In genomic region chr11:74255741-74256369, GRCh38 we compare ENCODE assay signal across 8 cellular contexts. TPM values are rescaled to one million over a fixed set of nuclear protein-coding genes. Genes with fewer than 3 reads are reported as not detected.
DNase-seq lines count a peak whose midpoint lies in the region; ATAC-seq, FAIRE-seq and TF ChIP-seq lines count a peak whose summit lies in the region.

No MANE protein-coding gene starts in this region.

- H3K27ac ChIP-seq in GM23338 (ENCODE audit: low read depth), result no peak overlapping the region

- H3K36me3 ChIP-seq in GM23338 (ENCODE audit: insufficient read depth), result peaks cover 3% of the 10 kb centered on the region; the same call in 1 of the 2 replicates

- peaks cover 6% of the 10 kb centered on the region for H3K36me3 Mint-ChIP-seq in GM23338 (ENCODE audit: low read depth)
- H3K36me3 Mint-ChIP-seq in activated CD4-positive, alpha-beta memory T cell treated with anti-CD3 and anti-CD28 coated beads, Interleukin-2, amount 10 ng/mL, durations not matched to agents 7 days and 5 days (ENCODE audit: low read depth), result peaks cover 5% of the 10 kb centered on the region

- POLR2A ChIA-PET in activated CD4-positive, alpha-beta memory T cell treated with anti-CD3 and anti-CD28 coated beads, Interleukin-2, amount 10 ng/mL, durations not matched to agents 7 days and 5 days (lab: Charles Lee), result interaction anchor here (1.0 to 1.6 kb wide), 3 partner anchors 194 to 292 kb away, joined by 3 to 5 read pairs (median 4); no protein-coding TSS in a partner anchor

- H3K4me3 Mint-ChIP-seq in GM23338, result no peak overlapping the region
- H3K4me3 Mint-ChIP-seq in activated CD4-positive, alpha-beta memory T cell treated with anti-CD3 and anti-CD28 coated beads, Interleukin-2, amount 10 ng/mL, durations not matched to agents 7 days and 5 days, result no peak overlapping the region

- CTCF ChIA-PET in activated CD4-positive, alpha-beta memory T cell treated with anti-CD3 and anti-CD28 coated beads, Interleukin-2, amount 10 ng/mL, durations not matched to agents 7 days and 5 days (lab: Charles Lee), result interaction anchor here (0.6 to 2.4 kb wide), 31 partner anchors 9 to 905 kb away, joined by 3 to 50 read pairs (median 4); partner anchors contain the start of genes C2CD3 and POLD3

- H3K27ac Mint-ChIP-seq in GM23338, result no peak overlapping the region
- H3K27ac Mint-ChIP-seq in activated CD4-positive, alpha-beta memory T cell treated with anti-CD3 and anti-CD28 coated beads, Interleukin-2, amount 10 ng/mL, durations not matched to agents 7 days and 5 days, result no peak overlapping the region

- no peaks in the 10 kb centered on the region for H3F3A ChIP-seq in GM23338 (replicated peaks; ENCODE audit: low read depth)

- peaks cover under 1% of the 10 kb centered on the region for H3K27me3 Mint-ChIP-seq in GM23338 (ENCODE audit: insufficient read depth, low read depth, poor library complexity)
- H3K27me3 Mint-ChIP-seq in activated CD4-positive, alpha-beta memory T cell treated with anti-CD3 and anti-CD28 coated beads, Interleukin-2, amount 10 ng/mL, durations not matched to agents 7 days and 5 days, result no peaks in the 10 kb centered on the region

- H3K4me3 ChIP-seq in GM23338, result no peak overlapping the region

- ATAC-seq in GM23338 (peak; percentile 80), HG03108 (IDR thresholded peaks at IDR 0.05; ENCODE audit: unreplicated experiment) (no peak)
- peak; percentile 58 for ATAC-seq in stimulated activated naive CD8-positive, alpha-beta T cell treated with anti-CD3 and anti-CD28 coated beads, Interleukin-15, Interleukin-2, amounts not matched to agents 100 U/mL and 50 U/mL, for 24 hours

- no peaks in the 10 kb centered on the region for H3K4me1 Mint-ChIP-seq in GM23338
- no peaks in the 10 kb centered on the region for H3K4me1 Mint-ChIP-seq in activated CD4-positive, alpha-beta memory T cell treated with anti-CD3 and anti-CD28 coated beads, Interleukin-2, amount 10 ng/mL, durations not matched to agents 7 days and 5 days

- no peaks in the 10 kb centered on the region; the same call in 1 of the 2 replicates for H4K20me1 ChIP-seq in GM23338 (replicated peaks; ENCODE audit: insufficient read depth)

- H3K79me2 ChIP-seq in GM23338 (replicated peaks; ENCODE audit: insufficient read depth), result no peaks in the 10 kb centered on the region

- FAIRE-seq in endometrium (lab: Jason Lieb, UNC), result peak; percentile 33

- peak; percentile 65 to 66 for DNase-seq in AML-193 (lab: John Stamatoyannopoulos, UW)
- DNase-seq in GM23338 (ENCODE audit: low spot score), result peak; percentile 71
- DNase-seq in NCI-H526 (lab: John Stamatoyannopoulos, UW), result peak; percentile 61 to 76
- peak; percentile 58 for DNase-seq in activated CD4-positive, alpha-beta memory T cell treated with anti-CD3 and anti-CD28 coated beads, Interleukin-2, amount 10 ng/mL, durations not matched to agents 7 days and 5 days
- DNase-seq in midbrain (lab: John Stamatoyannopoulos, UW), result peak; percentile 59
- DNase-seq in stimulated activated naive CD8-positive, alpha-beta T cell treated with anti-CD3 and anti-CD28 coated beads, Interleukin-15, Interleukin-2, amounts not matched to agents 100 U/mL and 50 U/mL, for 24 hours, result peak; percentile 49

- peak; percentile 94 to 97 for TF ChIP-seq CTCF in GM23338 (conservative IDR thresholded peaks at IDR 0.05; ENCODE audit: low read depth in 2 of 2)

- H2AFZ ChIP-seq in GM23338, result no peak overlapping the region

- no peaks in the 10 kb centered on the region for H3K4me1 ChIP-seq in GM23338 (ENCODE audit: insufficient read depth)

- no peaks in the 10 kb centered on the region for H3K9me2 ChIP-seq in GM23338 (ENCODE audit: insufficient read depth)

- peaks cover 2% of the 10 kb centered on the region; the same call in 1 of the 3 replicates for H3K9me3 Mint-ChIP-seq in GM23338
- H3K9me3 Mint-ChIP-seq in activated CD4-positive, alpha-beta memory T cell treated with anti-CD3 and anti-CD28 coated beads, Interleukin-2, amount 10 ng/mL, durations not matched to agents 7 days and 5 days, result no peaks in the 10 kb centered on the region

- H3K27me3 ChIP-seq in GM23338 (ENCODE audit: insufficient read depth), result no peaks in the 10 kb centered on the region

- H3K4me2 ChIP-seq in GM23338, result no peak overlapping the region

TF ChIP-seq in GM23338, 12 proteins besides CTCF, POLR2A, EP300 and RAD21 (continues in another document):
- TF ChIP-seq ZNF331 (CRISPR knock-in tag; IDR thresholded peaks at IDR 0.05; ENCODE audit: low read depth) (no peak), POLR2AphosphoS5 (IDR thresholded peaks at IDR 0.05; ENCODE audit: low read depth) (no peak), ZNF114 (CRISPR knock-in tag; IDR thresholded peaks at IDR 0.05) (no peak), ETS1 (IDR thresholded peaks at IDR 0.05) (no peak), EZH2phosphoT487 (IDR thresholded peaks at IDR 0.05; ENCODE audit: unreplicated experiment) (no peak), REST (IDR thresholded peaks at IDR 0.05; ENCODE audit: unreplicated experiment) (no peak), JUNB (IDR thresholded peaks at IDR 0.05; ENCODE audit: unreplicated experiment) (no peak), EZH2 (IDR thresholded peaks at IDR 0.05; ENCODE audit: low read depth, unreplicated experiment) (no peak)

RNA-seq across cellular contexts. Expression of gene P4HA3, which starts 55.6 kb away (rescaled TPM):
- 0.12 TPM in 1 of 2 replicates, not detected in the other for total RNA-seq in GM23338 (2014; rRNA removed; shearing (Covaris generic))
- polyA plus RNA-seq in GM23338 (2016; fragmentation: Nextera tagmentation; extraction: Ambion mirVana), result 0.08 TPM in 1 of 2 replicates, not detected in the other
- not detected for total RNA-seq in activated CD4-positive, alpha-beta memory T cell treated with anti-CD3 and anti-CD28 coated beads, Interleukin-2, amount 10 ng/mL, durations not matched to agents 7 days and 5 days
